ENCODE assay signal across 1 cellular context in the genomic region with DNA sequence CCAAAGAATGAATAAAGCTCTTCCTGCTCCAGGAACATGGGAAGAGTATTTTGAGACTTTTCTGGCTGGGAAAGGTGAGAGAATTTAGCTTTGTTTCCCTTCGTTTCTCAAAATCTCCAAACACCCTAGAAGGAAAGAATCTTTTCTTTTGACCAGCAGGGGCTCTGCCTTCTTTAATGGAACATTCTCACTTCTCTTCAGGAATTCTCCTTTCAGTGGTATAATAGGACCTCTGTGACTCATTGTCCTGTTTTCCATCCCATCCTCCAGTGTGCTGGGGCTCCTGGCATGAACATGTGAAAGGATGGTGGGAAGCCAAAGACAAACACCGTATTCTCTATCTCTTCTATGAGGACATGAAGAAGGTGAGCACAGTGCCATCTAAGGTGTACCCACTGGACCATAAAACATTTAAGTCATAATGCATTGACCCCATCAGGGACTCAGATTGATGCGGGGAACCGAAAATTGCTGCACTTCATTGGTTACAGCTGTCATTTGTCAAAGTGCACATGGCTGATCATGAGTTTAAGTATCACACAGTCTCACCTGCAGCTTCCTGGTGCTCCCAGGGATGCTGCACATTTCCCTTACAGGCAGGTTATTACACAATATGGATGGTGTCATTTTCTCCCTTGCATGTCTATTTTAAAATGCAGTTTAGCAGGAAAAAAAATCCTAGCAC.
TF ChIP-seq lines count a peak whose summit lies in the region.

No MANE protein-coding gene starts in this region.

TF ChIP-seq in HepG2, 621 proteins besides CTCF, POLR2A, EP300 and RAD21 (continued from another document):
- no peak for TF ChIP-seq FOSL1 (CRISPR knock-in tag; IDR thresholded peaks at IDR 0.05; ENCODE audit: borderline replicate concordance)
